ENCODE assay signal across 14 cellular contexts in the genomic region with DNA sequence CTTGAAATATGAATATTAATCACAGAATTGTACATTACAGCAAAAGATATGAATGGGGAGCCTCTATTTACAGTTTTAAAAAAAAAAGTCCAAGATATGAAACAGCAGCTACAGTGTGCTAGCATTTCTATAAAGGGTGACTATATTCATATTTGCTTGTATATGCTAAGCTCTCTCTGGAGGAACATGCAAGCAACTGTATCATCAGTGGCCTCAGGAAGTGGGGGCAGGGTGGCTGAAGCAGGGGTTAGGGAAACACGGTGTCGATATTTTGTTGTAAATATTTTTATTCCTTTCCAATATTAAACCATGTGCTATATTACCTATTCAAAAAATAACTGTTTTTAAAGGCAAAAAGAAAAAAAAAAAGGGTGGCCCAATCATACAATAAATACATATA. TPM values are rescaled to one million over a fixed set of nuclear protein-coding genes. Genes with fewer than 3 reads are reported as not detected.
A peak's percentile ranks its signal among the peaks of the same experiment; 100 is the strongest.
DNase-seq lines count a peak whose midpoint lies in the region; ATAC-seq and TF ChIP-seq lines count a peak whose summit lies in the region.
"Had no signal": no experiment of that assay in that cellular context is flagged by ENCODE, and none has a peak within 500 bp of the region (broad histone marks: within the 10 kb centered on the region; RNA-seq: fewer than 3 reads in every experiment).

No MANE protein-coding gene starts in this region.

- intact Hi-C loops in CD4-positive, alpha-beta T cell (cut with DNase I, micrococcal nuclease): no loop called here
- intact Hi-C loops in CD4-positive, alpha-beta memory T cell (cut with micrococcal nuclease): no loop called here

- no peak for DNase-seq in CD4-positive, alpha-beta T cell
- DNase-seq in endodermal cell (no peak), osteoblast (ENCODE audit: insufficient read length, low spot score, missing footprints) (no peak), DMS79 (lab: John Stamatoyannopoulos, UW) (no peak), epidermal melanocyte (ENCODE audit: insufficient read length, low spot score) (no peak)
- no peak for DNase-seq in CD4-positive, alpha-beta memory T cell
- DNase-seq: activated CD8-positive, alpha-beta memory T cell treated with anti-CD3 and anti-CD28 coated beads, Interleukin-2, amount 50 U/mL, for 4 hours; activated naive CD8-positive, alpha-beta T cell treated with anti-CD3 and anti-CD28 coated beads for 36 hours; foreskin melanocyte; kidney; MV-4-11; stimulated activated naive CD8-positive, alpha-beta T cell treated with anti-CD3 and anti-CD28 coated beads, Interleukin-15, Interleukin-2, amounts not matched to agents 100 U/mL and 50 U/mL, for 24 hours had no signal

- WGBS in endodermal cell (ENCODE audit: insufficient coverage in 1 of 2, insufficient read length in 1 of 2), 2 experiments: no CpG with 5 or more reads among the region's 2 CpGs

- H2AFZ ChIP-seq in osteoblast (ENCODE audit: low read length): no peak overlapping the region

- H3K4me3 ChIP-seq in endodermal cell (ENCODE audit: low read length) (peak overlapping the region; percentile 80), osteoblast (ENCODE audit: insufficient read depth, low read length) (peak overlapping the region; percentile 91)
- H3K4me3 ChIP-seq in CD4-positive, alpha-beta memory T cell (ENCODE audit: low read length in 2 of 2): no peak overlapping the region

- peaks cover 68% of the 10 kb centered on the region for H3K27me3 Mint-ChIP-seq in CD4-positive, alpha-beta T cell
- H3K27me3 Mint-ChIP-seq in IgD-negative memory B cell (peaks cover 21% of the 10 kb centered on the region), endodermal cell (ENCODE audit: insufficient read depth) (peaks cover 7% of the 10 kb centered on the region)
- peaks cover 33 to 52% of the 10 kb centered on the region in 2 donors for H3K27me3 Mint-ChIP-seq in CD4-positive, alpha-beta memory T cell

- H3K36me3 Mint-ChIP-seq in CD4-positive, alpha-beta T cell (ENCODE audit: low read depth): no peaks in the 10 kb centered on the region
- H3K36me3 Mint-ChIP-seq in IgD-negative memory B cell (no peaks in the 10 kb centered on the region), endodermal cell (ENCODE audit: low read depth) (no peaks in the 10 kb centered on the region)
- H3K36me3 Mint-ChIP-seq in CD4-positive, alpha-beta memory T cell: no peaks in the 10 kb centered on the region
- H3K36me3 Mint-ChIP-seq: activated naive CD8-positive, alpha-beta T cell treated with anti-CD3 and anti-CD28 coated beads for 36 hours had no signal

- peaks cover 23% of the 10 kb centered on the region for H4K20me1 ChIP-seq in osteoblast (ENCODE audit: insufficient read depth, low read length)

- H3K4me3 Mint-ChIP-seq in CD4-positive, alpha-beta T cell: peak overlapping the region; percentile 56
- H3K4me3 Mint-ChIP-seq in IgD-negative memory B cell (peak overlapping the region in 3 of 4 donors; percentile 63 to 74 (median 72)), endodermal cell (no peak overlapping the region)
- H3K4me3 Mint-ChIP-seq in CD4-positive, alpha-beta memory T cell: peak overlapping the region in 2 of 8 donors; percentile 34 to 39
- H3K4me3 Mint-ChIP-seq: activated naive CD8-positive, alpha-beta T cell treated with anti-CD3 and anti-CD28 coated beads for 36 hours had no signal

- H3K9me3 ChIP-seq in CD4-positive, alpha-beta T cell (ENCODE audit: control insufficient read depth, low read length): no peaks in the 10 kb centered on the region
- H3K9me3 ChIP-seq in endodermal cell (ENCODE audit: control insufficient read depth, low read length) (no peaks in the 10 kb centered on the region), osteoblast (ENCODE audit: low read depth, low read length) (no peaks in the 10 kb centered on the region)
- no peaks in the 10 kb centered on the region for H3K9me3 ChIP-seq in CD4-positive, alpha-beta memory T cell (ENCODE audit: control insufficient read depth in 1 of 2, low read length in 2 of 2)

- peaks cover 72% of the 10 kb centered on the region for H3K79me2 ChIP-seq in osteoblast (ENCODE audit: insufficient read depth, low read length)

- H3K9me3 Mint-ChIP-seq in CD4-positive, alpha-beta T cell: no peaks in the 10 kb centered on the region
- H3K9me3 Mint-ChIP-seq in IgD-negative memory B cell (peaks cover 0 to 2% (median 0%) of the 10 kb centered on the region in 3 donors), endodermal cell (no peaks in the 10 kb centered on the region)
- H3K9me3 Mint-ChIP-seq in CD4-positive, alpha-beta memory T cell: peaks cover 0 to 2% (median 0%) of the 10 kb centered on the region in 8 donors
- H3K9me3 Mint-ChIP-seq: activated naive CD8-positive, alpha-beta T cell treated with anti-CD3 and anti-CD28 coated beads for 36 hours had no signal

- no peak overlapping the region for H3K27ac Mint-ChIP-seq in CD4-positive, alpha-beta T cell
- H3K27ac Mint-ChIP-seq in IgD-negative memory B cell (no peak overlapping the region), endodermal cell (no peak overlapping the region)
- no peak overlapping the region for H3K27ac Mint-ChIP-seq in CD4-positive, alpha-beta memory T cell
- H3K27ac Mint-ChIP-seq: activated naive CD8-positive, alpha-beta T cell treated with anti-CD3 and anti-CD28 coated beads for 36 hours had no signal

- H3K4me1 ChIP-seq in endodermal cell (ENCODE audit: control insufficient read depth, insufficient read depth, low read length) (peaks cover 6% of the 10 kb centered on the region), osteoblast (ENCODE audit: insufficient read depth, low read length) (peaks cover 58% of the 10 kb centered on the region)
- peaks cover 22% of the 10 kb centered on the region for H3K4me1 ChIP-seq in CD4-positive, alpha-beta memory T cell (ENCODE audit: insufficient read depth, low read length)

- H3K27me3 ChIP-seq in CD4-positive, alpha-beta T cell (ENCODE audit: control insufficient read depth, insufficient read depth, low read length): peaks cover 77% of the 10 kb centered on the region
- H3K27me3 ChIP-seq in endodermal cell (ENCODE audit: control insufficient read depth, insufficient read depth, low read length, poor library complexity, severe bottlenecking) (no peaks in the 10 kb centered on the region), osteoblast (ENCODE audit: insufficient read depth, low read length) (no peaks in the 10 kb centered on the region)
- H3K27me3 ChIP-seq in CD4-positive, alpha-beta memory T cell (ENCODE audit: insufficient read depth, low read length): peaks cover 41% of the 10 kb centered on the region

- CTCF ChIA-PET in CD4-positive, alpha-beta T cell (lab: Charles Lee): no interaction called here
- CTCF ChIA-PET in CD4-positive, alpha-beta memory T cell (lab: Charles Lee; ENCODE audit: partially characterized antibody): no interaction called here

- H3K4me1 Mint-ChIP-seq in CD4-positive, alpha-beta T cell (ENCODE audit: low read depth): peaks cover 20% of the 10 kb centered on the region
- H3K4me1 Mint-ChIP-seq in IgD-negative memory B cell (peaks cover 7 to 19% (median 16%) of the 10 kb centered on the region in 3 donors), endodermal cell (peaks cover 42% of the 10 kb centered on the region)
- H3K4me1 Mint-ChIP-seq in CD4-positive, alpha-beta memory T cell: peaks cover 5 to 19% (median 12%) of the 10 kb centered on the region in 4 donors

- ATAC-seq in CD4-positive, alpha-beta T cell (ENCODE audit: poor library complexity): no peak
- no peak for ATAC-seq in GM21529 (IDR thresholded peaks at IDR 0.05; ENCODE audit: unreplicated experiment)
- ATAC-seq: stimulated activated naive CD8-positive, alpha-beta T cell treated with anti-CD3 and anti-CD28 coated beads, Interleukin-15, Interleukin-2, amounts not matched to agents 100 U/mL and 50 U/mL, for 24 hours had no signal

- no peak overlapping the region for H3K27ac ChIP-seq in CD4-positive, alpha-beta T cell (ENCODE audit: low read depth, low read length)
- H3K27ac ChIP-seq in endodermal cell (ENCODE audit: low read depth, low read length): no peak overlapping the region
- H3K27ac ChIP-seq in osteoblast (ENCODE audit: low read depth, low read length): peak overlapping the region; percentile 91
- no peak overlapping the region for H3K27ac ChIP-seq in CD4-positive, alpha-beta memory T cell (ENCODE audit: low read depth, low read length)

- no peaks in the 10 kb centered on the region for H3K36me3 ChIP-seq in endodermal cell (ENCODE audit: control insufficient read depth, insufficient read depth, low read length)
- peaks cover 16% of the 10 kb centered on the region for H3K36me3 ChIP-seq in osteoblast (ENCODE audit: insufficient read depth, low read length)
- H3K36me3 ChIP-seq in CD4-positive, alpha-beta memory T cell (ENCODE audit: insufficient read depth, low read length): no peaks in the 10 kb centered on the region

- no peak overlapping the region for H3K9ac ChIP-seq in endodermal cell (ENCODE audit: extremely low read depth, low read length, poor library complexity, severe bottlenecking)

- POLR2A ChIA-PET in CD4-positive, alpha-beta T cell (lab: Charles Lee): no interaction called here
- POLR2A ChIA-PET in CD4-positive, alpha-beta memory T cell (lab: Charles Lee; ENCODE audit: partially characterized antibody): no interaction called here

- peak overlapping the region; percentile 99 for H3K4me2 ChIP-seq in osteoblast (ENCODE audit: insufficient read depth, low read length)

- no peak for TF ChIP-seq CTCF in CD4-positive, alpha-beta T cell (IDR thresholded peaks at IDR 0.05)
- no peak for TF ChIP-seq CTCF in endodermal cell (conservative IDR thresholded peaks at IDR 0.05)
- TF ChIP-seq CTCF in osteoblast (IDR thresholded peaks at IDR 0.05; ENCODE audit: extremely low read depth, low read depth, low read length): no peak

RNA-seq across cellular contexts. Expression of a gene that starts 2.3 kb away (rescaled TPM):
- total RNA-seq in CD4-positive, alpha-beta T cell: 1 to 10 TPM; 1.1 to 1.5 TPM
- polyA plus RNA-seq in IgD-negative memory B cell: 1.1 TPM
- total RNA-seq in endodermal cell (10 to 100 TPM; 49.7 to 67.1 TPM), osteoblast (158 and 161 TPM in 2 replicates)
- 40.9 TPM for polyA plus RNA-seq in endodermal cell (2013, experiment 1 of 2)
- polyA plus RNA-seq in endodermal cell (2013, experiment 2 of 2): 41.7 TPM
- total RNA-seq in CD4-positive, alpha-beta memory T cell: under 1 TPM; 0.15 to 0.28 TPM
- polyA plus RNA-seq in CD4-positive, alpha-beta memory T cell: under 1 TPM in 1 of 2 donors, not detected in 1; 0.40 TPM

Comparison
In these comparisons a context has a peak if more than half of its experiments do, and no peak if none do; other contexts are left out.
1. H3K4me3 ChIP-seq: peak in endodermal cell (single experiment) and osteoblast (single experiment); none in CD4-positive, alpha-beta memory T cell (0 of 2).
2. RNA of a gene that starts 2.3 kb away (total RNA-seq): 158 to 161 TPM in osteoblast and 49.7 to 67.1 TPM in endodermal cell; 1.1 to 1.5 TPM in CD4-positive, alpha-beta T cell and 0.15 to 0.28 TPM in CD4-positive, alpha-beta memory T cell; every median in the first group is over 10 times any median in the second.